In the genomic region with DNA sequence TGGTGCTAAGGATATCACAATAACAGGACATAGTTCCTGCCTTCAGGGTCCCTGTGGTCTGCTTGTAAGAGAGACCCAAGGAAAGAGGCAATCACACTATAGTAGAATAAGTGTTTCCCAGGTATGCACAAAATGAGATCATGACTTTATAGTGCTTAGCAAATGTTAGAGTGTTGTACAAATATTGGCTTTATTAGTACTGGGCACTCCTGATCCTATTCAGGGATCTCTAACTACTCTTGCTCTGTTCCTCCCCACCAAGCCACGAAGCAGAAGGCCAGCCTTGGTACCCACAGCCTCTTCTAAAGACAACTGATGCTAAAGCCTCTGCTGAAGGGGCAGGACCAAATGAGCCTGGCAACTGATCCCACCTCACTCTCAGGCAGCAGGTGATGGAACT, we compare ENCODE assay signal across 33 cellular contexts.
"Had no signal": no experiment of that assay in that cellular context is flagged by ENCODE, and none has a peak within 500 bp of the region (broad histone marks: within the 10 kb centered on the region; RNA-seq: fewer than 3 reads in every experiment).

No MANE protein-coding gene starts in this region.

- H3K9me3 Mint-ChIP-seq: T-cell had no signal

- H3K4me3 Mint-ChIP-seq: T-cell had no signal

- H3K4me3 ChIP-seq: MG63, PC-9, SJCRH30, SK-N-MC had no signal

- H3K27me3 Mint-ChIP-seq: T-cell had no signal

- DNase-seq: Kasumi-1, KG1, MG63, NCI-H1048, NCI-H1092 treated with DMSO at 0.1 percent for 48 hours, NCI-H1105 treated with DMSO at 0.1 percent for 48 hours, NCI-H1417, NCI-H1436, NCI-H146, NCI-H1694, NCI-H187, NCI-H1930, NCI-H2029 treated with DMSO at 0.1 percent for 48 hours, NCI-H2081 treated with DMSO at 0.1 percent for 48 hours, NCI-H2107, NCI-H2171, NCI-H226, NCI-H446 treated with DMSO at 0.1 percent for 48 hours, NCI-H524, NCI-H526, NCI-H69, NCI-H748 treated with DMSO at 0.1 percent for 48 hours, NCI-H82, PC-9, SHP77, SIG-M5, SJCRH30, T-cell had no signal

- H3K4me1 ChIP-seq: SJCRH30 had no signal

- H3K27ac Mint-ChIP-seq: T-cell had no signal

- H3K36me3 ChIP-seq: MG63, SJCRH30 had no signal

- H3K27ac ChIP-seq: PC-9, RWPE1, SJCRH30, SK-N-MC had no signal

- ATAC-seq: Panc1, Right ventricle myocardium inferior, SK-N-SH treated with all-trans-retinoic acid at 6 μM for 48 hours, T-cell had no signal

- H3K27me3 ChIP-seq: MG63, SJCRH30 had no signal

- H3K9me3 ChIP-seq: MG63, SJCRH30 had no signal
